1 cellular context compared by ENCODE assay signal in the genomic region with DNA sequence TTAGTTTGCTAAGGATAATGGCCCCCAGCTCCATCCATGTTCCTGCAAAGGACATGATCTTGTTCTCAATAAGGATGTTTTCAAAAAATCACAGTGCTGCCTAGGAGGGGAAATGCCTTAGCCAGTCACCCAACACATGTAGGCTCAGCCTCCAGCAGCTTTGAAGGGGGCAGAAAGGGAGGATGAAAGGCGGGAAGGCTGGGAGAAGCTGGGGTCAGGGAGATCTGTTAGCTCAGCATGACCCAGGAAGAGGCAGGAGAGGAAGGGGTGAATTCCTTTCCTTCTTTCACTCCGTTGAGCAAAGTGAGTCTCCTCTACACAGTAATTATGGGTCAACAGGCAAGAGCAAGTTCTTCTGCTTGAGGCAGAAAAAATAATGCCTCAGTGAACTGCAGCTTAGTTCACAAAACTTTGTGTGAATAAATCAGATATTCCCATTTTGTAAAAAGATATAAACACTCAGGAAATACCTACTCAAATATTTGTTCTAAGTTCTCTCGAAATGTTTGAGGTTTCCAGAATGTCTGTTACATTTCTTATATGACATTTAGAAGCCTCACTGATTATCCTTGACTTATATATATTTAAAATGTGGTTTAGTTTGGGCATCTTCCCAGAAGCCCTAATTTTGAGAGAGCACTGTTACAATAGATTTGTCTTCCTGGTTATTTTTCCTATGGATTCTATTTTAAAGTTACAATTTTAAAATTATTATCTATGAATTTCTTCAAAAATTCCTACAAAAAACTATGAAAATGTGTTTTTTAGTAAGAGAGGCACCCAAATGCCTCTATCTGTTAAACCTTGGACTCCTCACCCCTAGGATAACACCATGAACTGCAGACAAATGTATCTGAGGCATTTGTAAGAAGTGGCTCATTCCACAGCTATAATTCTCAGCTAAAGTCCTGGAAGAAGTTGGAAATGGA.
TF ChIP-seq lines count a peak whose summit lies in the region.

No MANE protein-coding gene starts in this region.

TF ChIP-seq in WTC11, 78 proteins besides CTCF, POLR2A, EP300 and RAD21 (continued from another document):
- TF ChIP-seq, protein P1, sequence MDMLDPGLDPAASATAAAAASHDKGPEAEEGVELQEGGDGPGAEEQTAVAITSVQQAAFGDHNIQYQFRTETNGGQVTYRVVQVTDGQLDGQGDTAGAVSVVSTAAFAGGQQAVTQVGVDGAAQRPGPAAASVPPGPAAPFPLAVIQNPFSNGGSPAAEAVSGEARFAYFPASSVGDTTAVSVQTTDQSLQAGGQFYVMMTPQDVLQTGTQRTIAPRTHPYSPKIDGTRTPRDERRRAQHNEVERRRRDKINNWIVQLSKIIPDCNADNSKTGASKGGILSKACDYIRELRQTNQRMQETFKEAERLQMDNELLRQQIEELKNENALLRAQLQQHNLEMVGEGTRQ (CRISPR knock-in tag; IDR thresholded peaks at IDR 0.05), result no peak
- no peak for TF ChIP-seq GTF2I (CRISPR knock-in tag; conservative IDR thresholded peaks at IDR 0.05)
- TF ChIP-seq NR1H2 (CRISPR knock-in tag; IDR thresholded peaks at IDR 0.05), result no peak
TF ChIP-seq in WTC11: peak in this region for 0.
